In genomic region chr12:116066381-116067230, GRCh38 we compare ENCODE assay signal across 8 cellular contexts.
DNase-seq lines count a peak whose midpoint lies in the region; ATAC-seq and TF ChIP-seq lines count a peak whose summit lies in the region.

No MANE protein-coding gene starts in this region.

- H3K4me1 ChIP-seq in cardiac muscle cell (ENCODE audit: low read depth), result peaks cover 47% of the 10 kb centered on the region

- DNase-seq in cardiac muscle cell (ENCODE audit: low read depth in 1 of 2, low spot score in 1 of 2) (peak; percentile 61 to 67), Right ventricle myocardium inferior (ENCODE audit: missing footprints) (no peak), NCI-H69 (lab: John Stamatoyannopoulos, UW) (peak; percentile 61), fibroblast of mammary gland (ENCODE audit: low read depth) (peak; percentile 60), retinal pigment epithelial cell (ENCODE audit: low read depth) (no peak), NCI-H1092 (lab: John Stamatoyannopoulos, UW) (no peak)
- DNase-seq in activated CD8-positive, alpha-beta memory T cell treated with anti-CD3 and anti-CD28 coated beads, Interleukin-2, amount 50 U/mL, for 1 hour (ENCODE audit: extremely low read depth), result peak; percentile 10

- no peak overlapping the region for H3K4me3 ChIP-seq in cardiac muscle cell
- no peak overlapping the region for H3K4me3 ChIP-seq in fibroblast of mammary gland (ENCODE audit: control insufficient read depth, low read depth, low read length)
- H3K4me3 ChIP-seq in retinal pigment epithelial cell (ENCODE audit: low read length), result no peak overlapping the region

- H3K9me3 ChIP-seq in cardiac muscle cell (ENCODE audit: low read depth), result no peaks in the 10 kb centered on the region

- TF ChIP-seq CTCF in cardiac muscle cell (IDR thresholded peaks at IDR 0.05; ENCODE audit: low read depth, low read length) (peak; percentile 81), fibroblast of mammary gland (conservative IDR thresholded peaks at IDR 0.05; ENCODE audit: control insufficient read depth, insufficient read depth, low read depth, low read length) (peak; percentile 94), retinal pigment epithelial cell (conservative IDR thresholded peaks at IDR 0.05; ENCODE audit: low read depth, low read length) (peak; percentile 92)

- no peaks in the 10 kb centered on the region for H3K36me3 ChIP-seq in cardiac muscle cell

- ATAC-seq in Right ventricle myocardium inferior, result no peak
- ATAC-seq in GM18861 (IDR thresholded peaks at IDR 0.05; ENCODE audit: unreplicated experiment), result no peak

- intact Hi-C loops in Right ventricle myocardium inferior (cut with DNase I), result no loop called here

- H3K27ac ChIP-seq in cardiac muscle cell, result no peak overlapping the region

- no peaks in the 10 kb centered on the region for H3K27me3 ChIP-seq in cardiac muscle cell

Comparison
In these comparisons a context has a peak if more than half of its experiments do, and no peak if none do; other contexts are left out.
1. DNase-seq: peak in cardiac muscle cell (2 of 2), NCI-H69 (single experiment), activated CD8-positive, alpha-beta memory T cell treated with anti-CD3 and anti-CD28 coated beads, Interleukin-2, amount 50 U/mL, for 1 hour (single experiment) and fibroblast of mammary gland (single experiment); none in Right ventricle myocardium inferior (single experiment), retinal pigment epithelial cell (single experiment) and NCI-H1092 (single experiment).
2. Peak in every context shown above with its lines, with median percentiles within 50 percentile points of each other: CTCF ChIP-seq.